ENCODE assay signal across 8 cellular contexts in the genomic region with DNA sequence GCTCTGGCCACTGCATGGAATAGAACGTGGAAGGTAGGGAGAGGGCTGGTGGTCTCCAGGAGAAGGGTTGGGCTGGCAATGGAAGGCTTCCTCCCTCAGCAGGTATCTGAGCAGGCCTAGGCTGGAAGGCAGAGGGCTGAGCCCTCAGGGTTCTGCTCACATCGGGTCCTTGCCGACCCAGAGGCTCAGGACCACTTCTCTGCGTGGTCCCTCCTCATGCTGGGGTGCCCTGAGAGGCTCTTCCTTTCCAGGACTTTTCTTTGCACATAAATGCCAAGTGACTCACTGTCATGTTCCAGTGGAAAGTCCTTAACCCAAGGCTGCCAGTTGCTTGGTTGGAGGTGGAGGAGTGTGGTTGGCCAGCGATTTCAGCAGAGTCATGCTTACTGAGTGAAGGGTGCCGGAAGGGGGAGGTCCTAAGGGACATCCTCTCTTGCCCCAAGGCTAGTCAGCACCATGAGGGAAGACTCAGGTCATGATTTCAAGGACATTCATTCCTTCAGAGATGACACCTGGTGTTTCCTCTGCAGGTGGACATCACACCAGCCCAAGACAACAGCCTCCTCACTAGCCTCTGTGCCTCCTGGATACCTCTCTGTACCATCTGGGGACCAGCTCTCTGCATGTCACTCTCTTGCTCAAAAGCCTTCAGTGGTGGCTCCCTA. TPM values are rescaled to one million over a fixed set of nuclear protein-coding genes. Genes with fewer than 3 reads are reported as not detected.
DNase-seq lines count a peak whose midpoint lies in the region; ATAC-seq and TF ChIP-seq lines count a peak whose summit lies in the region.

No MANE protein-coding gene starts in this region.

- intact Hi-C loops in heart left ventricle (cut with DNase I), result no loop called here
- intact Hi-C loops in CD4-positive, alpha-beta T cell (cut with DNase I, micrococcal nuclease), result no loop called here

- POLR2A ChIA-PET in CD8-positive, alpha-beta memory T cell (lab: Charles Lee), result no interaction called here
- POLR2A ChIA-PET in CD4-positive, alpha-beta T cell (lab: Charles Lee), result no interaction called here

- ATAC-seq in HG03108 (IDR thresholded peaks at IDR 0.05; ENCODE audit: unreplicated experiment), result peak; percentile 67
- ATAC-seq in heart left ventricle, result peak in 3 of 4 donors; percentile 64 to 70 (median 65)
- ATAC-seq in CD4-positive, alpha-beta T cell (ENCODE audit: poor library complexity), result no peak

- WGBS in heart left ventricle, 4 donors, result 80 to 88% (median 87%) methylated on average over 5 to 6 of the region's 6 CpGs

- H3K36me3 Mint-ChIP-seq in CD8-positive, alpha-beta memory T cell, result peaks cover 0 to 55% (median 7%) of the 10 kb centered on the region in 3 donors
- H3K36me3 Mint-ChIP-seq in CD4-positive, alpha-beta T cell (ENCODE audit: low read depth), result peaks cover 34% of the 10 kb centered on the region

- TF ChIP-seq POLR2A in heart left ventricle (IDR thresholded peaks at IDR 0.05), result no peak

- H3K27ac Mint-ChIP-seq in CD8-positive, alpha-beta memory T cell, result peak overlapping the region in 5 of 8 donors; percentile 35 to 72 (median 63)
- H3K27ac Mint-ChIP-seq in CD4-positive, alpha-beta T cell, result no peak overlapping the region

- peak overlapping the region; percentile 89 for H3K27ac ChIP-seq in CD8-positive, alpha-beta memory T cell (ENCODE audit: low read depth, low read length)
- peak overlapping the region in 2 of 12 donors; percentile 13 to 79 for H3K27ac ChIP-seq in heart left ventricle
- no peak overlapping the region for H3K27ac ChIP-seq in CD4-positive, alpha-beta T cell (ENCODE audit: low read depth, low read length)

- no peaks in the 10 kb centered on the region for H3K9me3 Mint-ChIP-seq in CD8-positive, alpha-beta memory T cell
- H3K9me3 Mint-ChIP-seq in CD4-positive, alpha-beta T cell, result no peaks in the 10 kb centered on the region

- no peaks in the 10 kb centered on the region for H3K27me3 ChIP-seq in CD8-positive, alpha-beta memory T cell (ENCODE audit: insufficient read depth, low read length, poor library complexity, severe bottlenecking)
- peaks cover 0 to 2% (median 0%) of the 10 kb centered on the region in 9 donors for H3K27me3 ChIP-seq in heart left ventricle
- H3K27me3 ChIP-seq in CD4-positive, alpha-beta T cell (ENCODE audit: control insufficient read depth, insufficient read depth, low read length), result no peaks in the 10 kb centered on the region

- H3K4me1 ChIP-seq in CD8-positive, alpha-beta memory T cell (ENCODE audit: insufficient read depth, low read length), result peaks cover 10% of the 10 kb centered on the region
- H3K4me1 ChIP-seq in heart left ventricle, result peaks cover 0 to 76% (median 9%) of the 10 kb centered on the region in 12 donors

- H3K4me3 ChIP-seq in CD8-positive, alpha-beta memory T cell (ENCODE audit: low read length), result no peak overlapping the region
- H3K4me3 ChIP-seq in heart left ventricle, result no peak overlapping the region

- H3K4me3 Mint-ChIP-seq in CD8-positive, alpha-beta memory T cell, result no peak overlapping the region
- H3K4me3 Mint-ChIP-seq in CD4-positive, alpha-beta T cell, result no peak overlapping the region

- no peaks in the 10 kb centered on the region for H3K36me3 ChIP-seq in CD8-positive, alpha-beta memory T cell (ENCODE audit: insufficient read depth, low read length)
- peaks cover 0 to 42% (median 7%) of the 10 kb centered on the region in 9 donors for H3K36me3 ChIP-seq in heart left ventricle

- DNase-seq in CD8-positive, alpha-beta memory T cell, result no peak
- peak; percentile 81 for DNase-seq in UCSD-AML1 (lab: John Stamatoyannopoulos, UW; ENCODE audit: unreplicated experiment)
- DNase-seq in heart left ventricle, result peak in 1 of 5 donors; percentile 62
- DNase-seq in stromal cell of bone marrow (ENCODE audit: low read depth), result peak; percentile 87
- DNase-seq in NK-92 treated with Interleukin-12 subunit alpha and Interleukin-12 subunit beta, amount 100 ng/mL, for 24 hours (lab: John Stamatoyannopoulos, UW), result no peak
- no peak for DNase-seq in medulla oblongata (ENCODE audit: extremely low spot score)
- no peak for DNase-seq in CD4-positive, alpha-beta T cell

- TF ChIP-seq CTCF in heart left ventricle (IDR thresholded peaks at IDR 0.05), result no peak
- no peak for TF ChIP-seq CTCF in CD4-positive, alpha-beta T cell (IDR thresholded peaks at IDR 0.05)

- H3K27me3 Mint-ChIP-seq in CD8-positive, alpha-beta memory T cell, result no peaks in the 10 kb centered on the region
- H3K27me3 Mint-ChIP-seq in CD4-positive, alpha-beta T cell, result no peaks in the 10 kb centered on the region

- H3K4me1 Mint-ChIP-seq in CD8-positive, alpha-beta memory T cell, result peaks cover 25 to 68% (median 36%) of the 10 kb centered on the region in 3 donors
- H3K4me1 Mint-ChIP-seq in CD4-positive, alpha-beta T cell (ENCODE audit: low read depth), result peaks cover 28% of the 10 kb centered on the region

- H3K9me3 ChIP-seq in CD8-positive, alpha-beta memory T cell (ENCODE audit: low read length), result no peaks in the 10 kb centered on the region
- no peaks in the 10 kb centered on the region for H3K9me3 ChIP-seq in heart left ventricle
- no peaks in the 10 kb centered on the region for H3K9me3 ChIP-seq in CD4-positive, alpha-beta T cell (ENCODE audit: control insufficient read depth, low read length)

- CTCF ChIA-PET in CD8-positive, alpha-beta memory T cell (lab: Charles Lee), result interaction anchor here (1.1 kb wide), 1 partner anchor 57 kb away, joined by 4 read pairs; no protein-coding TSS in a partner anchor
- CTCF ChIA-PET in CD4-positive, alpha-beta T cell (lab: Charles Lee), result no interaction called here

RNA-seq across cellular contexts. Expression of a gene that starts 8.2 kb away (rescaled TPM):
- 10 to 100 TPM; 44.5 to 44.6 TPM for total RNA-seq in CD8-positive, alpha-beta memory T cell
- 6.6 TPM for polyA plus RNA-seq in CD8-positive, alpha-beta memory T cell
- 100 to 1,000 TPM in 1 of 9 donors, 10 to 100 TPM in 8; 17.5 to 101 (median 34.9) TPM for total RNA-seq in heart left ventricle
- 100 to 1,000 TPM in 1 of 2 donors, 1 to 10 TPM in 1; 9.1 to 121 TPM for polyA plus RNA-seq in heart left ventricle
- 10 to 100 TPM; 27.8 to 31.2 TPM for total RNA-seq in CD4-positive, alpha-beta T cell

Comparison
In these comparisons a context has a peak if more than half of its experiments do, and no peak if none do; other contexts are left out.
1. DNase-seq: peak in UCSD-AML1 (single experiment) and stromal cell of bone marrow (single experiment); none in CD8-positive, alpha-beta memory T cell (0 of 5), NK-92 treated with Interleukin-12 subunit alpha and Interleukin-12 subunit beta, amount 100 ng/mL, for 24 hours (single experiment), medulla oblongata (single experiment) and CD4-positive, alpha-beta T cell (0 of 10).